ENCODE assay signal across 1 cellular context in genomic region chr5:50965621-50966362, GRCh38.
TF ChIP-seq lines count a peak whose summit lies in the region.

No MANE protein-coding gene starts in this region.

TF ChIP-seq in GM23338, 12 proteins besides CTCF, POLR2A, EP300 and RAD21 (continued from another document):
- no peak for TF ChIP-seq ZNF462 (CRISPR knock-in tag; IDR thresholded peaks at IDR 0.05)
- no peak for TF ChIP-seq JUNB (IDR thresholded peaks at IDR 0.05; ENCODE audit: unreplicated experiment)
- peak; percentile 63 for TF ChIP-seq EZH2 (IDR thresholded peaks at IDR 0.05; ENCODE audit: low read depth, unreplicated experiment)
